Comparison of ENCODE assay signal across 28 cellular contexts in genomic region chr14:28157289-28157869, GRCh38.
"Had no signal": no experiment of that assay in that cellular context is flagged by ENCODE, and none has a peak within 500 bp of the region (broad histone marks: within the 10 kb centered on the region; RNA-seq: fewer than 3 reads in every experiment).

No MANE protein-coding gene starts in this region.

- FAIRE-seq: endothelial cell of umbilical vein, islet of Langerhans had no signal

- H3K9ac ChIP-seq: parathyroid adenoma had no signal

- H3K27ac Mint-ChIP-seq: mesothelial cell of epicardium; naive B cell; natural killer cell treated with Interleukin-12 subunit alpha and Interleukin-12 subunit beta and Interleukin-15 and Interleukin-18, amount 100 ng/mL, for 72 hours; progenitor cell of endocrine pancreas; stimulated activated naive B cell treated with anti-CD40 and anti-IgM and Interleukin-4, amounts not matched to agents 10 μg/mL and 1 μg/mL and 100 μg/mL, for 72 hours; stimulated activated naive CD8-positive, alpha-beta T cell treated with anti-CD3 and anti-CD28 coated beads, Interleukin-15, Interleukin-2, amounts not matched to agents 100 ng/mL and 50 ng/mL, for 24 hours had no signal

- ATAC-seq: foreskin keratinocyte; gastroesophageal sphincter; left colon; mucosa of descending colon; stimulated activated naive B cell treated with anti-CD40 and anti-IgM and Interleukin-4, amounts not matched to agents 10 μg/mL and 1 μg/mL and 100 μg/mL, for 72 hours had no signal

- H3K36me3 ChIP-seq: esophagus muscularis mucosa, gastroesophageal sphincter, heart left ventricle, spleen, thoracic aorta, transverse colon had no signal

- DNase-seq: dermis blood vessel endothelial cell; effector memory CD4-positive, alpha-beta T cell; foreskin keratinocyte; heart left ventricle; hippocampal formation; kidney glomerular epithelial cell; left colon; mesenchymal stem cell; naive B cell; stimulated activated CD4-positive, alpha-beta T cell treated with anti-CD3 and anti-CD28 coated beads, Interleukin-4, amount 100 ng/mL, for 4 hours; stimulated activated naive B cell treated with anti-CD40 and anti-IgM and Interleukin-4, amounts not matched to agents 10 μg/mL and 1 μg/mL and 100 μg/mL, for 72 hours; transverse colon had no signal

- H3K4me3 ChIP-seq: coronary artery, esophagus muscularis mucosa, gastroesophageal sphincter, heart left ventricle, mucosa of descending colon, skin epidermis, spleen, thoracic aorta, transverse colon had no signal

- H3K9me3 ChIP-seq: esophagus muscularis mucosa, gastroesophageal sphincter, mucosa of descending colon, thoracic aorta, transverse colon had no signal

- H3K4me3 Mint-ChIP-seq: central memory CD8-positive, alpha-beta T cell; mesothelial cell of epicardium; naive B cell; natural killer cell treated with Interleukin-12 subunit alpha and Interleukin-12 subunit beta and Interleukin-15 and Interleukin-18, amount 100 ng/mL, for 72 hours; neural crest cell; stimulated activated naive B cell treated with anti-CD40 and anti-IgM and Interleukin-4, amounts not matched to agents 10 μg/mL and 1 μg/mL and 100 μg/mL, for 72 hours; stimulated activated naive CD8-positive, alpha-beta T cell treated with anti-CD3 and anti-CD28 coated beads, Interleukin-15, Interleukin-2, amounts not matched to agents 100 ng/mL and 50 ng/mL, for 24 hours had no signal

- H3K36me3 Mint-ChIP-seq: mesothelial cell of epicardium; naive B cell; natural killer cell treated with Interleukin-12 subunit alpha and Interleukin-12 subunit beta and Interleukin-15 and Interleukin-18, amount 100 ng/mL, for 72 hours; stimulated activated naive B cell treated with anti-CD40 and anti-IgM and Interleukin-4, amounts not matched to agents 10 μg/mL and 1 μg/mL and 100 μg/mL, for 72 hours had no signal

- H3K27me3 Mint-ChIP-seq: central memory CD8-positive, alpha-beta T cell; naive B cell; natural killer cell treated with Interleukin-12 subunit alpha and Interleukin-12 subunit beta and Interleukin-15 and Interleukin-18, amount 100 ng/mL, for 72 hours; progenitor cell of endocrine pancreas; stimulated activated naive B cell treated with anti-CD40 and anti-IgM and Interleukin-4, amounts not matched to agents 10 μg/mL and 1 μg/mL and 100 μg/mL, for 72 hours; stimulated activated naive CD8-positive, alpha-beta T cell treated with anti-CD3 and anti-CD28 coated beads, Interleukin-15, Interleukin-2, amounts not matched to agents 100 ng/mL and 50 ng/mL, for 24 hours had no signal

- H3K9me3 Mint-ChIP-seq: mesothelial cell of epicardium; neural crest cell; stimulated activated naive CD8-positive, alpha-beta T cell treated with anti-CD3 and anti-CD28 coated beads, Interleukin-15, Interleukin-2, amounts not matched to agents 100 ng/mL and 50 ng/mL, for 24 hours had no signal

- H3K27ac ChIP-seq: coronary artery, esophagus muscularis mucosa, foreskin keratinocyte, gastroesophageal sphincter, heart left ventricle, parathyroid adenoma, skin epidermis, spleen, thoracic aorta, transverse colon had no signal

- H3K27me3 ChIP-seq: foreskin keratinocyte, gastroesophageal sphincter, heart left ventricle, spleen, transverse colon had no signal

- H3K4me1 ChIP-seq: esophagus muscularis mucosa, foreskin keratinocyte, gastroesophageal sphincter, heart left ventricle, parathyroid adenoma, spleen, transverse colon had no signal

- H3K4me1 Mint-ChIP-seq: central memory CD8-positive, alpha-beta T cell; mesothelial cell of epicardium; naive B cell; neural crest cell; stimulated activated naive B cell treated with anti-CD40 and anti-IgM and Interleukin-4, amounts not matched to agents 10 μg/mL and 1 μg/mL and 100 μg/mL, for 72 hours had no signal
